In the genomic region with DNA sequence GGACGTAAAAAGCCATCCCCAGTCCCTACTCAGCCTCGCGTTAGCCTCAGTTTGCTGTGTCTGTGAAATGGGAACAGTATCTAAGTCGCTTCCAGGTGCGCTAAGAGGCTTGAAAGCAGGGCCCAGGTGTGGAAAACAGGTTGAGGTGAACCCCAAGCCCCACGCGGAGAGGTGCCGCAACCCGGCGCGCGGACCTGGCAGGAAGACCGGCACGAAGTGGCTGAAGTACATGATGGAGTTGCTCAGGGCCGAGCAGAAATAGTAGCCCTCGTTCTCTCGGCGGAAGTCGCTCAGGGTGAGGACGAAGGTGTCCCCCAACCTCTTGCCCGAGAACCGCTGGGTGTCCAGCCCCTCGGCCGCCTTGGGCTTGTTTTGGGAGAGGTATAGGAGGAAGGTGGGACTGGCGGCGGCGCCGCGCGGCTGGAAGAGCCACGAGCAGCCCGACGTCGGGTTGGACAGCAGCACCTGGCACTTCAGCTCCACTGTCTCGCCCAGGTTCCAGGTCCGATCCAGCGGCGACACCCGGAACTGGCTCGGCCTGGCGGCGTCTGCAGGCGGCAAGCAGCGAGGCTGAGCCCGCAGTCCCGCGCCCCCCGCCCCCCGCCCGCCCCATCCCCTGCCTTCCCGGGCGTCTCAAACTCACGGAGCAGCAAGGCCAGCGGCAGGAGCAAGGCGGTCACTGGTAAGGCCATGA, we compare ENCODE assay signal across 1 cellular context.
TF ChIP-seq lines count a peak whose summit lies in the region.

No MANE protein-coding gene starts in this region.

TF ChIP-seq in HepG2, 621 proteins besides CTCF, POLR2A, EP300 and RAD21:
- TF ChIP-seq ZNF629 (CRISPR knock-in tag; conservative IDR thresholded peaks at IDR 0.05) (peak; percentile 93), CHD4 (IDR thresholded peaks at IDR 0.05; ENCODE audit: borderline replicate concordance, low read length) (0 out of 2 replicates have a peak, but pooled peaks have one; percentile 9), MYC (CRISPR knock-in tag; IDR thresholded peaks at IDR 0.05; ENCODE audit: borderline replicate concordance) (no peak), ZMYM3 (CRISPR knock-in tag; IDR thresholded peaks at IDR 0.05) (peak; percentile 64; the same call in 1 of the 2 replicates)
- TF ChIP-seq, protein P1, sequence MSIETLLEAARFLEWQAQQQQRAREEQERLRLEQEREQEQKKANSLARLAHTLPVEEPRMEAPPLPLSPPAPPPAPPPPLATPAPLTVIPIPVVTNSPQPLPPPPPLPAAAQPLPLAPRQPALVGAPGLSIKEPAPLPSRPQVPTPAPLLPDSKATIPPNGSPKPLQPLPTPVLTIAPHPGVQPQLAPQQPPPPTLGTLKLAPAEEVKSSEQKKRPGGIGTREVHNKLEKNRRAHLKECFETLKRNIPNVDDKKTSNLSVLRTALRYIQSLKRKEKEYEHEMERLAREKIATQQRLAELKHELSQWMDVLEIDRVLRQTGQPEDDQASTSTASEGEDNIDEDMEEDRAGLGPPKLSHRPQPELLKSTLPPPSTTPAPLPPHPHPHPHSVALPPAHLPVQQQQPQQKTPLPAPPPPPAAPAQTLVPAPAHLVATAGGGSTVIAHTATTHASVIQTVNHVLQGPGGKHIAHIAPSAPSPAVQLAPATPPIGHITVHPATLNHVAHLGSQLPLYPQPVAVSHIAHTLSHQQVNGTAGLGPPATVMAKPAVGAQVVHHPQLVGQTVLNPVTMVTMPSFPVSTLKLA (IDR thresholded peaks at IDR 0.05): no peak
